19 cellular contexts compared by ENCODE assay signal in the genomic region with DNA sequence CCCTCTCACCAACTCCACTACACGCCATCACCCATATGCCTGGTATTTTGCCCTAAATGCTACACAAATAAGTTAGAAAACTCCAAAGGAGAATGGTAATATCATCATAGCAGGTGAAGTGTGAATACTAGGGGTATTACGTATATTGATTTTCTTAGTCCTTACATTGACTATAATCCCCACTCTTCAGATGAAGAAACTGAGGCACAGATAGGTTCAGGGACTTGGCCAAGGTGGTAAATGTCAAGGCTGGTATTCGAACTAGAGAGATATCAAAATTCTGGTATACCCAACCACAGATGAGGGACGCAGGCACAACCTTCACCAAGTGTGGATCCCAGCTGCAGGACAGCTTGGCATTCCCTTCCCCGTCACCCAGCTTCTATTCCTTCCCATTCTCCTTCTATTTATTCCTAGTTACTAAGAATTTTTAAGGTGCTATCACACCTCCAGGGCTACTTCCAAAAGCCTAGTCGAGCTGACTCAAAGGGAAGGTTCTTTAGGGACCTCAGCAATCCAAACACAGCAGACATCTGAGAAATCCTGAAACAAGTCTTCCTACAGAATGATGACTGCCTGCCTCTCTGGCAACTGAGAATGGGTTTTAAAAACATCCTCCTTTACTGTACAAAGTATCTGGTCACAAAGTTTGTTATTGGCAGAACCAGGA. TPM values are rescaled to one million over a fixed set of nuclear protein-coding genes. Genes with fewer than 3 reads are reported as not detected.
DNase-seq lines count a peak whose midpoint lies in the region; ATAC-seq and TF ChIP-seq lines count a peak whose summit lies in the region.
"Had no signal": no experiment of that assay in that cellular context is flagged by ENCODE, and none has a peak within 500 bp of the region (broad histone marks: within the 10 kb centered on the region; RNA-seq: fewer than 3 reads in every experiment).

No MANE protein-coding gene starts in this region.

- H3K4me2 ChIP-seq in mammary epithelial cell (ENCODE audit: insufficient read depth, low read depth, low read length), result no peak overlapping the region
- peak overlapping the region; percentile 26 for H3K4me2 ChIP-seq in mesenchymal stem cell (ENCODE audit: low read length, poor library complexity, severe bottlenecking)

- CTCF ChIA-PET in MCF 10A (lab: Yijun Ruan, JAX), result interaction anchor here (0.7 to 1.3 kb wide), 3 partner anchors 10 to 335 kb away, joined by 3 to 5 read pairs (median 3); no protein-coding TSS in a partner anchor
- CTCF ChIA-PET in mammary epithelial cell (lab: Charles Lee; ENCODE audit: low non-redundant PET), result no interaction called here

- H2AFZ ChIP-seq in mammary epithelial cell (ENCODE audit: low read depth, low read length) (no peak overlapping the region), mesenchymal stem cell (ENCODE audit: low read depth, low read length) (no peak overlapping the region)

- H2BK15ac ChIP-seq in mesenchymal stem cell (ENCODE audit: low read depth, poor library complexity, severe bottlenecking), result no peak overlapping the region

- H2BK12ac ChIP-seq in mesenchymal stem cell (ENCODE audit: low read length in 2 of 2), result peak overlapping the region; percentile 9 to 51

- peak overlapping the region; percentile 37 to 68 for H3K18ac ChIP-seq in mesenchymal stem cell (ENCODE audit: low read depth in 1 of 2, low read length in 2 of 2)

- peaks cover 5% of the 10 kb centered on the region for H3K36me3 Mint-ChIP-seq in MCF 10A (ENCODE audit: insufficient read depth, unreplicated experiment)
- H3K36me3 Mint-ChIP-seq: WTC11 had no signal

- dilution Hi-C loops in mammary epithelial cell (cut with HindIII; ENCODE audit: low sequenced_read_pairs), result no loop called here

- no peaks in the 10 kb centered on the region for H3K27me3 Mint-ChIP-seq in MCF 10A (ENCODE audit: insufficient read depth, unreplicated experiment)

- peak overlapping the region in 1 of 2 experiments; percentile 7 for H3K4ac ChIP-seq in mesenchymal stem cell (ENCODE audit: low read depth in 1 of 2, low read length in 2 of 2)

- no peak overlapping the region for H3K4me3 ChIP-seq in mammary epithelial cell (replicated peaks in 1 of 3; ENCODE audit: insufficient read depth in 1 of 3, low read depth in 2 of 3, low read length in 3 of 3)
- no peak overlapping the region for H3K4me3 ChIP-seq in mesenchymal stem cell (ENCODE audit: insufficient read depth in 1 of 2, low read depth in 1 of 2, low read length in 2 of 2)
- no peak overlapping the region for H3K4me3 ChIP-seq in vagina
- H3K4me3 ChIP-seq: colonic mucosa, esophagus muscularis mucosa, heart right ventricle, Peyer's patch, psoas muscle had no signal

- H2BK120ac ChIP-seq in mesenchymal stem cell (ENCODE audit: low read depth, low read length), result no peak overlapping the region

- peak overlapping the region; percentile 71 for H3K27ac Mint-ChIP-seq in MCF 10A (ENCODE audit: low read depth, unreplicated experiment)
- H3K27ac Mint-ChIP-seq: WTC11 had no signal

- no peak overlapping the region for H3K4me3 Mint-ChIP-seq in MCF 10A (ENCODE audit: unreplicated experiment)
- H3K4me3 Mint-ChIP-seq: WTC11 had no signal

- H3K9ac ChIP-seq in mammary epithelial cell (ENCODE audit: insufficient read depth, low read length) (no peak overlapping the region), mesenchymal stem cell (ENCODE audit: low read length) (no peak overlapping the region)

- intact Hi-C loops in MCF 10A (cut with micrococcal nuclease) (loop anchor here (5.0 kb wide), 1 partner anchor 34 kb away; a partner anchor contains a TSS), mammary epithelial cell (cut with micrococcal nuclease) (no loop called here), vagina (cut with DNase I) (no loop called here)

- no peaks in the 10 kb centered on the region for H3K9me3 ChIP-seq in mammary epithelial cell (replicated peaks; ENCODE audit: insufficient read depth, low read length)
- H3K9me3 ChIP-seq in mesenchymal stem cell (ENCODE audit: control insufficient read depth, low read length), result no peaks in the 10 kb centered on the region
- H3K9me3 ChIP-seq in vagina, result no peaks in the 10 kb centered on the region
- H3K9me3 ChIP-seq: colonic mucosa, esophagus muscularis mucosa, heart right ventricle, Peyer's patch, psoas muscle had no signal

- peak overlapping the region; percentile 81 for H2AK5ac ChIP-seq in mesenchymal stem cell (ENCODE audit: low read length, severe bottlenecking)

- no peak overlapping the region for H4K8ac ChIP-seq in mesenchymal stem cell (ENCODE audit: low read length)

- TF ChIP-seq CTCF in MCF 10A (IDR thresholded peaks at IDR 0.05; ENCODE audit: unreplicated experiment) (no peak), mammary epithelial cell (conservative IDR thresholded peaks at IDR 0.05 in 1 of 2, IDR thresholded peaks at IDR 0.05 in 1 of 2; ENCODE audit: extremely low read depth in 1 of 2, insufficient read depth in 1 of 2, low read depth in 1 of 2, low read length in 2 of 2) (no peak), vagina (IDR thresholded peaks at IDR 0.05) (no peak)

- H3K27me3 ChIP-seq in mammary epithelial cell (ENCODE audit: insufficient read depth, low read length) (no peaks in the 10 kb centered on the region), mesenchymal stem cell (ENCODE audit: control insufficient read depth in 1 of 2, insufficient read depth in 1 of 2, low read length in 2 of 2) (no peaks in the 10 kb centered on the region), vagina (no peaks in the 10 kb centered on the region)
- H3K27me3 ChIP-seq: colonic mucosa, esophagus muscularis mucosa, heart right ventricle, Peyer's patch had no signal

- H2BK5ac ChIP-seq in mesenchymal stem cell (ENCODE audit: low read depth, low read length, poor library complexity, severe bottlenecking), result no peak overlapping the region

- peaks cover 32% of the 10 kb centered on the region for H3K4me1 ChIP-seq in mammary epithelial cell (ENCODE audit: insufficient read depth, low read length)
- peaks cover 17% of the 10 kb centered on the region for H3K4me1 ChIP-seq in mesenchymal stem cell (ENCODE audit: control insufficient read depth, insufficient read depth, low read depth, low read length)
- peaks cover 64% of the 10 kb centered on the region for H3K4me1 ChIP-seq in vagina

- H4K20me1 ChIP-seq in mammary epithelial cell (ENCODE audit: insufficient read depth, low read length), result no peaks in the 10 kb centered on the region

- peaks cover 3% of the 10 kb centered on the region for H3K79me2 ChIP-seq in mammary epithelial cell (ENCODE audit: insufficient read depth, low read length)

- H3K14ac ChIP-seq in mesenchymal stem cell (ENCODE audit: low read length in 2 of 2), result no peak overlapping the region

- WGBS in mammary epithelial cell (ENCODE audit: low coverage, missing lambda C conversion rate), result 78% methylated on average over 6 of the region's 6 CpGs
- 90% methylated on average over 4 of the region's 6 CpGs for WGBS in mesenchymal stem cell

- no TSS peak for BruUV-seq in MCF 10A (replicated peaks; lab: Mats Ljungman, UMichigan)
- BruUV-seq in mammary epithelial cell (replicated peaks; lab: Mats Ljungman, UMichigan), result no TSS peak

- in situ Hi-C loops in mammary epithelial cell (cut with MboI; ENCODE audit: low sequenced_read_pairs in 2 of 2), result loop anchor here in 1 of 2 donors (10.0 kb wide), 1 partner anchor 394 kb away; no protein-coding TSS in a partner anchor

- H3K36me3 ChIP-seq in mammary epithelial cell (ENCODE audit: insufficient read depth, low read length) (no peaks in the 10 kb centered on the region), mesenchymal stem cell (ENCODE audit: control insufficient read depth in 1 of 2, insufficient read depth in 2 of 2, low read depth in 1 of 2, low read length in 2 of 2) (peaks cover 0 to 2% of the 10 kb centered on the region in 2 experiments), vagina (no peaks in the 10 kb centered on the region)
- H3K36me3 ChIP-seq: colonic mucosa, esophagus muscularis mucosa, heart right ventricle, Peyer's patch had no signal

- POLR2A ChIA-PET in MCF 10A (lab: Yijun Ruan, JAX), result interaction anchor here (0.5 to 9.5 kb wide), 7 partner anchors 9 to 1247 kb away, joined by 3 to 127 read pairs (median 16); a partner anchor contains a TSS

- peak; percentile 5; the same call in 2 of the 3 replicates for ATAC-seq in SK-N-SH treated with all-trans-retinoic acid at 6 μM for 48 hours
- ATAC-seq: WTC11 had no signal

- DNase-seq in MCF 10A (ENCODE audit: unreplicated experiment) (no peak), mammary epithelial cell (no peak), mesenchymal stem cell (no peak), vagina (ENCODE audit: extremely low spot score in 2 of 2) (no peak), HPDE6-E6E7 (ENCODE audit: extremely low spot score) (no peak), iPS-NIHi7 (ENCODE audit: extremely low spot score) (no peak), HuH-7 (ENCODE audit: low spot score) (no peak)
- DNase-seq: activated T-cell treated with anti-CD3 and anti-CD28 coated beads for 4 hours, amniotic stem cell, colonic mucosa, heart right ventricle, kidney, NCI-H187 treated with DMSO at 0.1 percent for 48 hours, NCI-H526, Peyer's patch, psoas muscle had no signal

- H3K79me1 ChIP-seq in mesenchymal stem cell (replicated peaks; ENCODE audit: low read length, poor library complexity, severe bottlenecking), result peaks cover 17% of the 10 kb centered on the region

- TF ChIP-seq POLR2A in vagina (IDR thresholded peaks at IDR 0.05), result no peak

- H3K9me3 Mint-ChIP-seq in MCF 10A (ENCODE audit: unreplicated experiment), result no peaks in the 10 kb centered on the region
- H3K9me3 Mint-ChIP-seq: WTC11 had no signal

- no peak overlapping the region for H3K23ac ChIP-seq in mesenchymal stem cell (ENCODE audit: low read length in 2 of 2)

- no peak overlapping the region for H3K27ac ChIP-seq in mammary epithelial cell (ENCODE audit: insufficient read depth, low read depth, low read length)
- peak overlapping the region; percentile 69 for H3K27ac ChIP-seq in mesenchymal stem cell (ENCODE audit: low read length, poor library complexity, severe bottlenecking)
- H3K27ac ChIP-seq in vagina, result peak overlapping the region; percentile 8
- H3K27ac ChIP-seq: colonic mucosa, esophagus muscularis mucosa, Peyer's patch, psoas muscle had no signal

- no peak overlapping the region for H4K91ac ChIP-seq in mesenchymal stem cell (ENCODE audit: low read length)

- H3K4me1 Mint-ChIP-seq in MCF 10A (ENCODE audit: insufficient read depth, unreplicated experiment), result peaks cover 32% of the 10 kb centered on the region

TF ChIP-seq in SK-N-SH treated with all-trans-retinoic acid at 6 μM for 48 hours, 23 proteins besides CTCF, POLR2A, EP300 and RAD21 (continues in another document):
- TF ChIP-seq ZNF565 (CRISPR knock-in tag; conservative IDR thresholded peaks at IDR 0.05; ENCODE audit: low read depth) (no peak), GLIS3 (CRISPR knock-in tag; IDR thresholded peaks at IDR 0.05) (no peak)

RNA-seq across cellular contexts. Expression of a gene that starts 32.6 kb away (rescaled TPM):
- total RNA-seq in MCF 10A (2022) (16.5 and 34.5 TPM in 2 replicates), mammary epithelial cell (10 to 100 TPM; 18.5 to 34.3 TPM), vagina (43.2 TPM)
- 7.1 TPM for polyA plus RNA-seq in mammary epithelial cell
- 11.3 TPM for polyA minus RNA-seq in mammary epithelial cell
- 16.8 TPM for polyA plus RNA-seq in mesenchymal stem cell (2013, experiment 1 of 2)
- 16.0 TPM for polyA plus RNA-seq in mesenchymal stem cell (2013, experiment 2 of 2)
